Comparison of ENCODE assay signal across 1 cellular context in the genomic region with DNA sequence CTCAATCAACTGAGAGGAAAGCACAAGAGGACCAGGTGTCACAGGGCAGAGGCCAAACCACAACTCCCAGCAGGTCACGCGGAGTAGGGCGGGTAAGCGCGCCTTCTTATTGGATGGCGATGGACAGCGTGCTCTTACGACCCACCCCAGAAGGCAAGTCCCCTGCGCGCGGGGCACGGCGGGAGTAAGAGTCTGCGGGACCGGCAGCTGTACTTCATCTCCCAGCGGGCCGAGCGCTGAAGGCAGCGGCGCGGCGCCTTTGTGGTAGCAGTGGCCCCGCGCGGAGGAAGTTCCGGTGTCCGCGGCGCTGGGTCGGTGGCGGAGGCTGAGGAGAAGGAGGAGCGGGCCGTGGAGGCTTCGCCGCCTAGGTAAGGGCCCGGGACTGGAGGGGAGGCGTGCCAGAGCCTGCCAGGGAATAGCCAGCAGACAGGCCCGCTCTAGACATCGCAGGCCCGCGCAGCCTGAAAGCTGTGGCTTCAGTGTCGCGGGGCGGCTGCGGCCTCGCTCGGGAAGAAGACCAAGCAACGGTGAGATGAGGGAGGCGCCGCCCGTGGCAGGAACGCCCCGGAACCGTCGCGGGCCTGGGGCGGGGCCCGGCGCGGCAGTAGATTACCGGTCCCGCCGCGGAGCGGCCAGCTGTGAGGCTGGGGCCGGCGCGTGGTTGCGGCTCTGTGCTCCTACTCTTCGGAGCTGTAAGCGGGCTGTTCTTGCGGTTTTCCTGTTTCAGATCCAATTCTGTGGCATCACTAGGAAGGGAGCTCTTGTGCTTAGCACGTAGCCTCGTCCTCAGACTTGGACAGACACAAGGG.
A peak's percentile ranks its signal among the peaks of the same experiment; 100 is the strongest.
TF ChIP-seq lines count a peak whose summit lies in the region.

A gene with protein sequence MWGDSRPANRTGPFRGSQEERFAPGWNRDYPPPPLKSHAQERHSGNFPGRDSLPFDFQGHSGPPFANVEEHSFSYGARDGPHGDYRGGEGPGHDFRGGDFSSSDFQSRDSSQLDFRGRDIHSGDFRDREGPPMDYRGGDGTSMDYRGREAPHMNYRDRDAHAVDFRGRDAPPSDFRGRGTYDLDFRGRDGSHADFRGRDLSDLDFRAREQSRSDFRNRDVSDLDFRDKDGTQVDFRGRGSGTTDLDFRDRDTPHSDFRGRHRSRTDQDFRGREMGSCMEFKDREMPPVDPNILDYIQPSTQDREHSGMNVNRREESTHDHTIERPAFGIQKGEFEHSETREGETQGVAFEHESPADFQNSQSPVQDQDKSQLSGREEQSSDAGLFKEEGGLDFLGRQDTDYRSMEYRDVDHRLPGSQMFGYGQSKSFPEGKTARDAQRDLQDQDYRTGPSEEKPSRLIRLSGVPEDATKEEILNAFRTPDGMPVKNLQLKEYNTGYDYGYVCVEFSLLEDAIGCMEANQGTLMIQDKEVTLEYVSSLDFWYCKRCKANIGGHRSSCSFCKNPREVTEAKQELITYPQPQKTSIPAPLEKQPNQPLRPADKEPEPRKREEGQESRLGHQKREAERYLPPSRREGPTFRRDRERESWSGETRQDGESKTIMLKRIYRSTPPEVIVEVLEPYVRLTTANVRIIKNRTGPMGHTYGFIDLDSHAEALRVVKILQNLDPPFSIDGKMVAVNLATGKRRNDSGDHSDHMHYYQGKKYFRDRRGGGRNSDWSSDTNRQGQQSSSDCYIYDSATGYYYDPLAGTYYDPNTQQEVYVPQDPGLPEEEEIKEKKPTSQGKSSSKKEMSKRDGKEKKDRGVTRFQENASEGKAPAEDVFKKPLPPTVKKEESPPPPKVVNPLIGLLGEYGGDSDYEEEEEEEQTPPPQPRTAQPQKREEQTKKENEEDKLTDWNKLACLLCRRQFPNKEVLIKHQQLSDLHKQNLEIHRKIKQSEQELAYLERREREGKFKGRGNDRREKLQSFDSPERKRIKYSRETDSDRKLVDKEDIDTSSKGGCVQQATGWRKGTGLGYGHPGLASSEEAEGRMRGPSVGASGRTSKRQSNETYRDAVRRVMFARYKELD (plus strand): TSS at position 293 of the 809 bp plus-strand sequence. CDS start 22,492 bp downstream, outside the sequence.

TF ChIP-seq in WTC11, 78 proteins besides CTCF, POLR2A, EP300 and RAD21 (continued from another document and continues in another):
- TF ChIP-seq, protein P1, sequence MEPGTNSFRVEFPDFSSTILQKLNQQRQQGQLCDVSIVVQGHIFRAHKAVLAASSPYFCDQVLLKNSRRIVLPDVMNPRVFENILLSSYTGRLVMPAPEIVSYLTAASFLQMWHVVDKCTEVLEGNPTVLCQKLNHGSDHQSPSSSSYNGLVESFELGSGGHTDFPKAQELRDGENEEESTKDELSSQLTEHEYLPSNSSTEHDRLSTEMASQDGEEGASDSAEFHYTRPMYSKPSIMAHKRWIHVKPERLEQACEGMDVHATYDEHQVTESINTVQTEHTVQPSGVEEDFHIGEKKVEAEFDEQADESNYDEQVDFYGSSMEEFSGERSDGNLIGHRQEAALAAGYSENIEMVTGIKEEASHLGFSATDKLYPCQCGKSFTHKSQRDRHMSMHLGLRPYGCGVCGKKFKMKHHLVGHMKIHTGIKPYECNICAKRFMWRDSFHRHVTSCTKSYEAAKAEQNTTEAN (CRISPR knock-in tag; IDR thresholded peaks at IDR 0.05) = peak; percentile 79; the same call in 1 of the 2 replicates
- TF ChIP-seq GTF2I (CRISPR knock-in tag; conservative IDR thresholded peaks at IDR 0.05) (0 out of 2 replicates have a peak, but pooled peaks have one; percentile 18), ELF4 (CRISPR knock-in tag; IDR thresholded peaks at IDR 0.05; ENCODE audit: low read depth) (peak; percentile 66; the same call in 1 of the 2 replicates), TEAD4 (CRISPR knock-in tag; IDR thresholded peaks at IDR 0.05) (no peak), NFYB (CRISPR knock-in tag; conservative IDR thresholded peaks at IDR 0.05; ENCODE audit: low read depth) (peak; percentile 91), ZNF219 (CRISPR knock-in tag; IDR thresholded peaks at IDR 0.05; ENCODE audit: borderline replicate concordance) (no peak), CBFB (CRISPR knock-in tag; IDR thresholded peaks at IDR 0.05; ENCODE audit: low read depth) (peak; percentile 17; the same call in 1 of the 2 replicates), ZNF396 (CRISPR knock-in tag; IDR thresholded peaks at IDR 0.05; ENCODE audit: borderline replicate concordance) (no peak), FOXK1 (CRISPR knock-in tag; IDR thresholded peaks at IDR 0.05) (peak; percentile 37; the same call in 1 of the 2 replicates), SP1 (CRISPR knock-in tag; conservative IDR thresholded peaks at IDR 0.05) (peak; percentile 94), CREM (CRISPR knock-in tag; IDR thresholded peaks at IDR 0.05) (peak; percentile 75; the same call in 1 of the 2 replicates), MXD4 (CRISPR knock-in tag; IDR thresholded peaks at IDR 0.05; ENCODE audit: borderline replicate concordance) (no peak), NFE2L1 (CRISPR knock-in tag; IDR thresholded peaks at IDR 0.05) (0 out of 2 replicates have a peak, but pooled peaks have one; percentile 26), ETV6 (CRISPR knock-in tag; IDR thresholded peaks at IDR 0.05) (peak; percentile 61; the same call in 1 of the 2 replicates), ZNF317 (CRISPR knock-in tag; IDR thresholded peaks at IDR 0.05; ENCODE audit: borderline replicate concordance, low read depth) (0 out of 2 replicates have a peak, but pooled peaks have one; percentile 19), FOXP1 (CRISPR knock-in tag; IDR thresholded peaks at IDR 0.05; ENCODE audit: borderline replicate concordance) (peak; percentile 58; the same call in 1 of the 2 replicates)
- TF ChIP-seq, protein P2, sequence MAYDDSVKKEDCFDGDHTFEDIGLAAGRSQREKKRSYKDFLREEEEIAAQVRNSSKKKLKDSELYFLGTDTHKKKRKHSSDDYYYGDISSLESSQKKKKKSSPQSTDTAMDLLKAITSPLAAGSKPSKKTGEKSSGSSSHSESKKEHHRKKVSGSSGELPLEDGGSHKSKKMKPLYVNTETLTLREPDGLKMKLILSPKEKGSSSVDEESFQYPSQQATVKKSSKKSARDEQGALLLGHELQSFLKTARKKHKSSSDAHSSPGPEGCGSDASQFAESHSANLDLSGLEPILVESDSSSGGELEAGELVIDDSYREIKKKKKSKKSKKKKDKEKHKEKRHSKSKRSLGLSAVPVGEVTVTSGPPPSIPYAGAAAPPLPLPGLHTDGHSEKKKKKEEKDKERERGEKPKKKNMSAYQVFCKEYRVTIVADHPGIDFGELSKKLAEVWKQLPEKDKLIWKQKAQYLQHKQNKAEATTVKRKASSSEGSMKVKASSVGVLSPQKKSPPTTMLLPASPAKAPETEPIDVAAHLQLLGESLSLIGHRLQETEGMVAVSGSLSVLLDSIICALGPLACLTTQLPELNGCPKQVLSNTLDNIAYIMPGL (CRISPR knock-in tag; IDR thresholded peaks at IDR 0.05) = peak; percentile 72
- TF ChIP-seq, protein P3, sequence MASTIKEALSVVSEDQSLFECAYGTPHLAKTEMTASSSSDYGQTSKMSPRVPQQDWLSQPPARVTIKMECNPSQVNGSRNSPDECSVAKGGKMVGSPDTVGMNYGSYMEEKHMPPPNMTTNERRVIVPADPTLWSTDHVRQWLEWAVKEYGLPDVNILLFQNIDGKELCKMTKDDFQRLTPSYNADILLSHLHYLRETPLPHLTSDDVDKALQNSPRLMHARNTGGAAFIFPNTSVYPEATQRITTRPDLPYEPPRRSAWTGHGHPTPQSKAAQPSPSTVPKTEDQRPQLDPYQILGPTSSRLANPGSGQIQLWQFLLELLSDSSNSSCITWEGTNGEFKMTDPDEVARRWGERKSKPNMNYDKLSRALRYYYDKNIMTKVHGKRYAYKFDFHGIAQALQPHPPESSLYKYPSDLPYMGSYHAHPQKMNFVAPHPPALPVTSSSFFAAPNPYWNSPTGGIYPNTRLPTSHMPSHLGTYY (CRISPR knock-in tag; IDR thresholded peaks at IDR 0.05) = no peak
- TF ChIP-seq, protein P4, sequence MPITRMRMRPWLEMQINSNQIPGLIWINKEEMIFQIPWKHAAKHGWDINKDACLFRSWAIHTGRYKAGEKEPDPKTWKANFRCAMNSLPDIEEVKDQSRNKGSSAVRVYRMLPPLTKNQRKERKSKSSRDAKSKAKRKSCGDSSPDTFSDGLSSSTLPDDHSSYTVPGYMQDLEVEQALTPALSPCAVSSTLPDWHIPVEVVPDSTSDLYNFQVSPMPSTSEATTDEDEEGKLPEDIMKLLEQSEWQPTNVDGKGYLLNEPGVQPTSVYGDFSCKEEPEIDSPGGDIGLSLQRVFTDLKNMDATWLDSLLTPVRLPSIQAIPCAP (CRISPR knock-in tag; IDR thresholded peaks at IDR 0.05) = peak; percentile 68; the same call in 1 of the 2 replicates
- TF ChIP-seq, protein P5, sequence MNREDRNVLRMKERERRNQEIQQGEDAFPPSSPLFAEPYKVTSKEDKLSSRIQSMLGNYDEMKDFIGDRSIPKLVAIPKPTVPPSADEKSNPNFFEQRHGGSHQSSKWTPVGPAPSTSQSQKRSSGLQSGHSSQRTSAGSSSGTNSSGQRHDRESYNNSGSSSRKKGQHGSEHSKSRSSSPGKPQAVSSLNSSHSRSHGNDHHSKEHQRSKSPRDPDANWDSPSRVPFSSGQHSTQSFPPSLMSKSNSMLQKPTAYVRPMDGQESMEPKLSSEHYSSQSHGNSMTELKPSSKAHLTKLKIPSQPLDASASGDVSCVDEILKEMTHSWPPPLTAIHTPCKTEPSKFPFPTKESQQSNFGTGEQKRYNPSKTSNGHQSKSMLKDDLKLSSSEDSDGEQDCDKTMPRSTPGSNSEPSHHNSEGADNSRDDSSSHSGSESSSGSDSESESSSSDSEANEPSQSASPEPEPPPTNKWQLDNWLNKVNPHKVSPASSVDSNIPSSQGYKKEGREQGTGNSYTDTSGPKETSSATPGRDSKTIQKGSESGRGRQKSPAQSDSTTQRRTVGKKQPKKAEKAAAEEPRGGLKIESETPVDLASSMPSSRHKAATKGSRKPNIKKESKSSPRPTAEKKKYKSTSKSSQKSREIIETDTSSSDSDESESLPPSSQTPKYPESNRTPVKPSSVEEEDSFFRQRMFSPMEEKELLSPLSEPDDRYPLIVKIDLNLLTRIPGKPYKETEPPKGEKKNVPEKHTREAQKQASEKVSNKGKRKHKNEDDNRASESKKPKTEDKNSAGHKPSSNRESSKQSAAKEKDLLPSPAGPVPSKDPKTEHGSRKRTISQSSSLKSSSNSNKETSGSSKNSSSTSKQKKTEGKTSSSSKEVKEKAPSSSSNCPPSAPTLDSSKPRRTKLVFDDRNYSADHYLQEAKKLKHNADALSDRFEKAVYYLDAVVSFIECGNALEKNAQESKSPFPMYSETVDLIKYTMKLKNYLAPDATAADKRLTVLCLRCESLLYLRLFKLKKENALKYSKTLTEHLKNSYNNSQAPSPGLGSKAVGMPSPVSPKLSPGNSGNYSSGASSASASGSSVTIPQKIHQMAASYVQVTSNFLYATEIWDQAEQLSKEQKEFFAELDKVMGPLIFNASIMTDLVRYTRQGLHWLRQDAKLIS (CRISPR knock-in tag; IDR thresholded peaks at IDR 0.05; ENCODE audit: borderline replicate concordance) = no peak
- TF ChIP-seq, protein P6, sequence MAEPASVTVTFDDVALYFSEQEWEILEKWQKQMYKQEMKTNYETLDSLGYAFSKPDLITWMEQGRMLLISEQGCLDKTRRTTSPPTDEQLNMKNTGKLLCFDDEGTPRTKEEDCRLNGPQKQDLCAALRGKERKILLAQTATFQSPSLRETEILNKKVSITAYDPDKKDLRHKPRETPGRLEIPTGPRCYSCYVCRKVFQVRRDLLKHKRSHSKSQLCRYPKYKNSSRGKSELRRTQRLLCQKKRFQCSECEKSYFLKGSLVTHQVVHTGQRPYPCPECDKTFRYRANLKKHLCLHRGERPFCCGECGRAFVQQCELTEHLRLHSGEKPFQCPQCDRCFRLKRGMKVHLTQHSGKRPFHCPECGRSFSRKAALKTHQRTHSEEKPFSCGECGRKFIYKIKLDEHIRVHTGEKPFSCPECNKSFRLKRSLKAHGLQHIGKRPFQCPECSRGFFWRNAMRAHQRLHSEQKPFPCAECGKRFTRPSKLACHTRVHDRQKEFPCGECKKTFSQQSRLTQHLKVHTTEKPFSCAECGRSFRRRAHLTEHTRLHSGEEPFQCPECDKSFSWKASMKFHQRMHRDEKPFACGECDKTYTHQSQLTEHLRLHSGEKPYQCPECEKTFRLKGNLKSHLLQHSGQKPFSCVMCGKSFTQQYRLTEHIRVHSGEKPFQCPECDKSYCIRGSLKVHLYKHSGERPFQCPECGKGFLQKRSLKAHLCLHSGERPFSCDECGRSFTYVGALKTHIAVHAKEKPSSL (CRISPR knock-in tag; conservative IDR thresholded peaks at IDR 0.05) = no peak
- TF ChIP-seq, protein P7, sequence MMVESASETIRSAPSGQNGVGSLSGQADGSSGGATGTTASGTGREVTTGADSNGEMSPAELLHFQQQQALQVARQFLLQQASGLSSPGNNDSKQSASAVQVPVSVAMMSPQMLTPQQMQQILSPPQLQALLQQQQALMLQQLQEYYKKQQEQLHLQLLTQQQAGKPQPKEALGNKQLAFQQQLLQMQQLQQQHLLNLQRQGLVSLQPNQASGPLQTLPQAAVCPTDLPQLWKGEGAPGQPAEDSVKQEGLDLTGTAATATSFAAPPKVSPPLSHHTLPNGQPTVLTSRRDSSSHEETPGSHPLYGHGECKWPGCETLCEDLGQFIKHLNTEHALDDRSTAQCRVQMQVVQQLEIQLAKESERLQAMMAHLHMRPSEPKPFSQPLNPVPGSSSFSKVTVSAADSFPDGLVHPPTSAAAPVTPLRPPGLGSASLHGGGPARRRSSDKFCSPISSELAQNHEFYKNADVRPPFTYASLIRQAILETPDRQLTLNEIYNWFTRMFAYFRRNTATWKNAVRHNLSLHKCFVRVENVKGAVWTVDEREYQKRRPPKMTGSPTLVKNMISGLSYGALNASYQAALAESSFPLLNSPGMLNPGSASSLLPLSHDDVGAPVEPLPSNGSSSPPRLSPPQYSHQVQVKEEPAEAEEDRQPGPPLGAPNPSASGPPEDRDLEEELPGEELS (CRISPR knock-in tag; IDR thresholded peaks at IDR 0.05) = peak; percentile 81; the same call in 1 of the 2 replicates
- TF ChIP-seq, protein P8, sequence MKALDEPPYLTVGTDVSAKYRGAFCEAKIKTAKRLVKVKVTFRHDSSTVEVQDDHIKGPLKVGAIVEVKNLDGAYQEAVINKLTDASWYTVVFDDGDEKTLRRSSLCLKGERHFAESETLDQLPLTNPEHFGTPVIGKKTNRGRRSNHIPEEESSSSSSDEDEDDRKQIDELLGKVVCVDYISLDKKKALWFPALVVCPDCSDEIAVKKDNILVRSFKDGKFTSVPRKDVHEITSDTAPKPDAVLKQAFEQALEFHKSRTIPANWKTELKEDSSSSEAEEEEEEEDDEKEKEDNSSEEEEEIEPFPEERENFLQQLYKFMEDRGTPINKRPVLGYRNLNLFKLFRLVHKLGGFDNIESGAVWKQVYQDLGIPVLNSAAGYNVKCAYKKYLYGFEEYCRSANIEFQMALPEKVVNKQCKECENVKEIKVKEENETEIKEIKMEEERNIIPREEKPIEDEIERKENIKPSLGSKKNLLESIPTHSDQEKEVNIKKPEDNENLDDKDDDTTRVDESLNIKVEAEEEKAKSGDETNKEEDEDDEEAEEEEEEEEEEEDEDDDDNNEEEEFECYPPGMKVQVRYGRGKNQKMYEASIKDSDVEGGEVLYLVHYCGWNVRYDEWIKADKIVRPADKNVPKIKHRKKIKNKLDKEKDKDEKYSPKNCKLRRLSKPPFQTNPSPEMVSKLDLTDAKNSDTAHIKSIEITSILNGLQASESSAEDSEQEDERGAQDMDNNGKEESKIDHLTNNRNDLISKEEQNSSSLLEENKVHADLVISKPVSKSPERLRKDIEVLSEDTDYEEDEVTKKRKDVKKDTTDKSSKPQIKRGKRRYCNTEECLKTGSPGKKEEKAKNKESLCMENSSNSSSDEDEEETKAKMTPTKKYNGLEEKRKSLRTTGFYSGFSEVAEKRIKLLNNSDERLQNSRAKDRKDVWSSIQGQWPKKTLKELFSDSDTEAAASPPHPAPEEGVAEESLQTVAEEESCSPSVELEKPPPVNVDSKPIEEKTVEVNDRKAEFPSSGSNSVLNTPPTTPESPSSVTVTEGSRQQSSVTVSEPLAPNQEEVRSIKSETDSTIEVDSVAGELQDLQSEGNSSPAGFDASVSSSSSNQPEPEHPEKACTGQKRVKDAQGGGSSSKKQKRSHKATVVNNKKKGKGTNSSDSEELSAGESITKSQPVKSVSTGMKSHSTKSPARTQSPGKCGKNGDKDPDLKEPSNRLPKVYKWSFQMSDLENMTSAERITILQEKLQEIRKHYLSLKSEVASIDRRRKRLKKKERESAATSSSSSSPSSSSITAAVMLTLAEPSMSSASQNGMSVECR (CRISPR knock-in tag; IDR thresholded peaks at IDR 0.05; ENCODE audit: borderline replicate concordance) = peak; percentile 16; the same call in 1 of the 2 replicates
